8 cellular contexts compared by ENCODE assay signal in the genomic region with DNA sequence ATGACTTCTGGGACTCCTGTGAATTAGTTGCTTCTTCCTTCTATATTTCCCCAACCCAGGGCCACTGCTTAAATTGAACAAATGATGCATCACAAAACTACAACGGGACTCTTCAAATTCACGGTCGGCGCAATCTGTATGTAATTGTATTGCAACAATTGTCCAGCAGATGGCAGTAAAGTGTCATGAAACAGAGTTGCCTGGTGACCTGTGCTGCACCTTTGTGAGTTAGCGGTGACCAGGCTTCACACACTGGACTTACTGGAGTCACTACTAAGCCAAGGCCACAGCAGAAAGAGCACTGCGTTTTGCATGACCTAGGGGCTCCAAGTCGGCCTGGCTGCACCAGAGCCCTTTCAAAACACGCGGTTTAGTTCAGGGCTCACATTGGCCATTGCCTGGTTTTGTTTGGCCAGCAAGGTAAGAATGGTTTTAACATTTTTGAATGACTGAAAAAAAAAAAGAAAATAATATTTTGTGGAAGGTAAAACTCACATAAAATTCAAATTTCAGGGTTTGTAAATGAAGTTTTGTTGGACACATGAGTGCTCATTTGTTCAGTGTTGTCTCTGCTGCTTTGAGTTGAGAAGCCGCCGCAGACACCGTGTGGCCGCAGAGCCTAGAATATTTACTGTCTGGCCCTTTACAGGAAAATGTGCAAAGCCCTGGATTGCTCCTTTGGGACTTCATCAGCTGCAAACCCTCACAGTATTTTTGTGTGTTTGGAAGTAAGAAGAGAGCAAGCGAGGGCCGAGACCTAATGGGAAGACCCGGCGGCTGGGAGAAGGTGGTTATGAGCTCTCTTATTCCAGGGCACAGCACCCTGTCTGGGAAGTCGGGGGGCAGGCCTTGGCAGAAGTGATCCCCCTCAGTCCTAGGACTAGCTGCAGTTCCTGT. TPM values are rescaled to one million over a fixed set of nuclear protein-coding genes. Genes with fewer than 3 reads are reported as not detected.
DNase-seq lines count a peak whose midpoint lies in the region; ATAC-seq and TF ChIP-seq lines count a peak whose summit lies in the region.

No MANE protein-coding gene starts in this region.

- H3K27me3 ChIP-seq in Panc1 (ENCODE audit: control insufficient read depth, insufficient read depth, low read length) (peaks cover 6% of the 10 kb centered on the region; the same call in 1 of the 2 replicates), heart right ventricle (peaks cover 0 to 32% (median 16%) of the 10 kb centered on the region in 7 donors)

- no peak overlapping the region for H3K4me3 ChIP-seq in AG09309 (ENCODE audit: control insufficient read depth, low read depth, low read length)
- no peak overlapping the region for H3K4me3 ChIP-seq in Panc1 (ENCODE audit: low read depth in 2 of 2, low read length in 2 of 2)
- no peak overlapping the region for H3K4me3 ChIP-seq in heart right ventricle

- H3K36me3 ChIP-seq in Panc1 (ENCODE audit: control insufficient read depth, insufficient read depth, low read length) (no peaks in the 10 kb centered on the region), heart right ventricle (no peaks in the 10 kb centered on the region)

- WGBS in heart right ventricle, 2 donors: 51 to 54% methylated on average over 18 of the region's 18 CpGs

- H3K9me3 ChIP-seq in Panc1 (ENCODE audit: control insufficient read depth, insufficient read depth, low read depth, low read length): no peaks in the 10 kb centered on the region
- peaks cover 0 to 12% (median 0%) of the 10 kb centered on the region in 11 donors for H3K9me3 ChIP-seq in heart right ventricle

- TF ChIP-seq CTCF in AG09309 (IDR thresholded peaks at IDR 0.05; ENCODE audit: control insufficient read depth, insufficient read depth, low read depth, low read length, missing control alignments) (peak; percentile 68), Panc1 (IDR thresholded peaks at IDR 0.05) (peak; percentile 87), heart right ventricle (IDR thresholded peaks at IDR 0.05) (peak; percentile 64 to 89 (median 79))

- CTCF ChIA-PET in Panc1 (lab: Charles Lee): interaction anchor here (1.0 kb wide), 1 partner anchor 11 kb away, joined by 3 read pairs; no protein-coding TSS in a partner anchor

- peak; percentile 83 for ATAC-seq in GM18502 (IDR thresholded peaks at IDR 0.05; ENCODE audit: poor library complexity, unreplicated experiment)
- ATAC-seq in HG03565 (IDR thresholded peaks at IDR 0.05; ENCODE audit: unreplicated experiment): peak; percentile 70
- ATAC-seq in Panc1: peak; percentile 89
- peak; percentile 58 to 78 (median 70) for ATAC-seq in heart right ventricle
- ATAC-seq in GM21717 (IDR thresholded peaks at IDR 0.05; ENCODE audit: unreplicated experiment): no peak

- in situ Hi-C loops in Panc1 (cut with HindIII; ENCODE audit: low pct_unique_long_range_greater_than_20kb, low sequenced_read_pairs): no loop called here

- H3K27ac ChIP-seq in Panc1 (ENCODE audit: low read length) (no peak overlapping the region), heart right ventricle (peak overlapping the region in 1 of 10 donors; percentile 38)

- intact Hi-C loops in Panc1 (cut with micrococcal nuclease; ENCODE audit: unreplicated experiment) (loop anchor here (1.0 to 2.0 kb wide), 2 partner anchors 713 to 1193 kb away; partner anchors contain the start of gene CXCL12), heart right ventricle (cut with DNase I) (loop anchor here in 9 of 10 donors (1.0 to 10.0 kb wide), 10 partner anchors 363 to 1193 kb away; partner anchors contain the start of gene CXCL12 (in 2 of the 9))

- POLR2A ChIA-PET in Panc1 (lab: Charles Lee): no interaction called here

- H3K4me1 ChIP-seq in Panc1 (ENCODE audit: control insufficient read depth, insufficient read depth, low read length): no peaks in the 10 kb centered on the region
- peaks cover 0 to 37% (median 8%) of the 10 kb centered on the region in 9 donors for H3K4me1 ChIP-seq in heart right ventricle

- DNase-seq in AG09309 (ENCODE audit: low read depth) (no peak), Panc1 (ENCODE audit: low read depth, low spot score) (peak; percentile 64), amniotic epithelial cell (ENCODE audit: low read depth) (peak; percentile 61), heart right ventricle (peak in 1 of 2 donors; percentile 69), renal cortical epithelial cell (ENCODE audit: low read depth) (peak; percentile 69)

- BruUV-seq in Panc1 (replicated peaks; lab: Mats Ljungman, UMichigan): no TSS peak

RNA-seq across cellular contexts. Expression of gene ZNF32, which starts 23.2 kb away (rescaled TPM):
- total RNA-seq in Panc1 (2021; ENCODE audit: unreplicated experiment): 35.6 TPM
- 39.0 TPM for polyA plus RNA-seq in Panc1 (2012; ENCODE audit: insufficient read length)
- 10 to 100 TPM; 34.4 to 52.3 (median 41.6) TPM for total RNA-seq in heart right ventricle
- 10 to 100 TPM; 44.9 to 73.8 TPM for polyA plus RNA-seq in heart right ventricle
- 28.7 and 37.4 TPM in 2 replicates for total RNA-seq in renal cortical epithelial cell
